Comparison of ENCODE assay signal across 1 cellular context in the genomic region with DNA sequence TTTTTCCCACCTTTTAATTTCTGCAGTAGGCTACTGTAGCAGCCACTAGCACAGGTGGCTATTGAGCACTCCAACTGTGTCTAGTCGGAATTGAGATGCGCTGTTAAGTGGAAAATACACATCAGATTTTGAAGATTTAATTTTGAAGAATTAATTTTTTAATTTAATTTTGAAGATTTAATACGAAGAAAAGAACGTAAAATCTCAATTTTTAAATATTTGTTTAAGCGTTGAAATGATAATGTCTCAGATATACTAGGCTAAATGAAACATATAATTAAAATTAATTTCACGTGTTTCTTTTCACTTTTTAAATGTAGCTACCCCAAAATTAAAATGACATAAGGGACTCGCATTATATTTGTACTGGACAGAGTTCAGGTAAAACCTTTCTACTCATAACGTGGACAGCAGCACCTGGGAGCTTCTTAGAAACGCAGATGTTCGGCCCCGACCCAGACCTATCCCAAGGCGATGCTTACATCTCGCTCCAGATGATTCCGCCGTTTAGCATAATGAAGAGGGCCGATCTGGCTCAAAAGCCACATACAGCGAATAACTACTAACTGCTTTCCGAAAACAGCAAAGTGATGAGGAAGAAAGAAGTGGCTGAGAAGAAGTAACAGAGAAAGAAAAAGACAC.
TF ChIP-seq lines count a peak whose summit lies in the region.

No MANE protein-coding gene starts in this region.

TF ChIP-seq in K562, 482 proteins besides CTCF, POLR2A, EP300 and RAD21 (continues in another document):
- 0 out of 2 replicates have a peak, but pooled peaks have one; percentile 32 for TF ChIP-seq DNMT1 (IDR thresholded peaks at IDR 0.05)
- no peak for TF ChIP-seq ETV5 (CRISPR knock-in tag; IDR thresholded peaks at IDR 0.05; ENCODE audit: low read depth)
- no peak for TF ChIP-seq RBFOX2 (IDR thresholded peaks at IDR 0.05; ENCODE audit: low read depth, low read length)
- TF ChIP-seq BCL6 (CRISPR knock-in tag; IDR thresholded peaks at IDR 0.05) = no peak
- TF ChIP-seq PCBP2 (IDR thresholded peaks at IDR 0.05; ENCODE audit: low read depth, low read length, poor library complexity, severe bottlenecking) = no peak
- TF ChIP-seq MTA3 (IDR thresholded peaks at IDR 0.05; ENCODE audit: borderline replicate concordance) = no peak
- no peak for TF ChIP-seq GABPB2 (CRISPR knock-in tag; conservative IDR thresholded peaks at IDR 0.05)
- no peak for TF ChIP-seq KLF16 (IDR thresholded peaks at IDR 0.05)
- TF ChIP-seq, protein P1, sequence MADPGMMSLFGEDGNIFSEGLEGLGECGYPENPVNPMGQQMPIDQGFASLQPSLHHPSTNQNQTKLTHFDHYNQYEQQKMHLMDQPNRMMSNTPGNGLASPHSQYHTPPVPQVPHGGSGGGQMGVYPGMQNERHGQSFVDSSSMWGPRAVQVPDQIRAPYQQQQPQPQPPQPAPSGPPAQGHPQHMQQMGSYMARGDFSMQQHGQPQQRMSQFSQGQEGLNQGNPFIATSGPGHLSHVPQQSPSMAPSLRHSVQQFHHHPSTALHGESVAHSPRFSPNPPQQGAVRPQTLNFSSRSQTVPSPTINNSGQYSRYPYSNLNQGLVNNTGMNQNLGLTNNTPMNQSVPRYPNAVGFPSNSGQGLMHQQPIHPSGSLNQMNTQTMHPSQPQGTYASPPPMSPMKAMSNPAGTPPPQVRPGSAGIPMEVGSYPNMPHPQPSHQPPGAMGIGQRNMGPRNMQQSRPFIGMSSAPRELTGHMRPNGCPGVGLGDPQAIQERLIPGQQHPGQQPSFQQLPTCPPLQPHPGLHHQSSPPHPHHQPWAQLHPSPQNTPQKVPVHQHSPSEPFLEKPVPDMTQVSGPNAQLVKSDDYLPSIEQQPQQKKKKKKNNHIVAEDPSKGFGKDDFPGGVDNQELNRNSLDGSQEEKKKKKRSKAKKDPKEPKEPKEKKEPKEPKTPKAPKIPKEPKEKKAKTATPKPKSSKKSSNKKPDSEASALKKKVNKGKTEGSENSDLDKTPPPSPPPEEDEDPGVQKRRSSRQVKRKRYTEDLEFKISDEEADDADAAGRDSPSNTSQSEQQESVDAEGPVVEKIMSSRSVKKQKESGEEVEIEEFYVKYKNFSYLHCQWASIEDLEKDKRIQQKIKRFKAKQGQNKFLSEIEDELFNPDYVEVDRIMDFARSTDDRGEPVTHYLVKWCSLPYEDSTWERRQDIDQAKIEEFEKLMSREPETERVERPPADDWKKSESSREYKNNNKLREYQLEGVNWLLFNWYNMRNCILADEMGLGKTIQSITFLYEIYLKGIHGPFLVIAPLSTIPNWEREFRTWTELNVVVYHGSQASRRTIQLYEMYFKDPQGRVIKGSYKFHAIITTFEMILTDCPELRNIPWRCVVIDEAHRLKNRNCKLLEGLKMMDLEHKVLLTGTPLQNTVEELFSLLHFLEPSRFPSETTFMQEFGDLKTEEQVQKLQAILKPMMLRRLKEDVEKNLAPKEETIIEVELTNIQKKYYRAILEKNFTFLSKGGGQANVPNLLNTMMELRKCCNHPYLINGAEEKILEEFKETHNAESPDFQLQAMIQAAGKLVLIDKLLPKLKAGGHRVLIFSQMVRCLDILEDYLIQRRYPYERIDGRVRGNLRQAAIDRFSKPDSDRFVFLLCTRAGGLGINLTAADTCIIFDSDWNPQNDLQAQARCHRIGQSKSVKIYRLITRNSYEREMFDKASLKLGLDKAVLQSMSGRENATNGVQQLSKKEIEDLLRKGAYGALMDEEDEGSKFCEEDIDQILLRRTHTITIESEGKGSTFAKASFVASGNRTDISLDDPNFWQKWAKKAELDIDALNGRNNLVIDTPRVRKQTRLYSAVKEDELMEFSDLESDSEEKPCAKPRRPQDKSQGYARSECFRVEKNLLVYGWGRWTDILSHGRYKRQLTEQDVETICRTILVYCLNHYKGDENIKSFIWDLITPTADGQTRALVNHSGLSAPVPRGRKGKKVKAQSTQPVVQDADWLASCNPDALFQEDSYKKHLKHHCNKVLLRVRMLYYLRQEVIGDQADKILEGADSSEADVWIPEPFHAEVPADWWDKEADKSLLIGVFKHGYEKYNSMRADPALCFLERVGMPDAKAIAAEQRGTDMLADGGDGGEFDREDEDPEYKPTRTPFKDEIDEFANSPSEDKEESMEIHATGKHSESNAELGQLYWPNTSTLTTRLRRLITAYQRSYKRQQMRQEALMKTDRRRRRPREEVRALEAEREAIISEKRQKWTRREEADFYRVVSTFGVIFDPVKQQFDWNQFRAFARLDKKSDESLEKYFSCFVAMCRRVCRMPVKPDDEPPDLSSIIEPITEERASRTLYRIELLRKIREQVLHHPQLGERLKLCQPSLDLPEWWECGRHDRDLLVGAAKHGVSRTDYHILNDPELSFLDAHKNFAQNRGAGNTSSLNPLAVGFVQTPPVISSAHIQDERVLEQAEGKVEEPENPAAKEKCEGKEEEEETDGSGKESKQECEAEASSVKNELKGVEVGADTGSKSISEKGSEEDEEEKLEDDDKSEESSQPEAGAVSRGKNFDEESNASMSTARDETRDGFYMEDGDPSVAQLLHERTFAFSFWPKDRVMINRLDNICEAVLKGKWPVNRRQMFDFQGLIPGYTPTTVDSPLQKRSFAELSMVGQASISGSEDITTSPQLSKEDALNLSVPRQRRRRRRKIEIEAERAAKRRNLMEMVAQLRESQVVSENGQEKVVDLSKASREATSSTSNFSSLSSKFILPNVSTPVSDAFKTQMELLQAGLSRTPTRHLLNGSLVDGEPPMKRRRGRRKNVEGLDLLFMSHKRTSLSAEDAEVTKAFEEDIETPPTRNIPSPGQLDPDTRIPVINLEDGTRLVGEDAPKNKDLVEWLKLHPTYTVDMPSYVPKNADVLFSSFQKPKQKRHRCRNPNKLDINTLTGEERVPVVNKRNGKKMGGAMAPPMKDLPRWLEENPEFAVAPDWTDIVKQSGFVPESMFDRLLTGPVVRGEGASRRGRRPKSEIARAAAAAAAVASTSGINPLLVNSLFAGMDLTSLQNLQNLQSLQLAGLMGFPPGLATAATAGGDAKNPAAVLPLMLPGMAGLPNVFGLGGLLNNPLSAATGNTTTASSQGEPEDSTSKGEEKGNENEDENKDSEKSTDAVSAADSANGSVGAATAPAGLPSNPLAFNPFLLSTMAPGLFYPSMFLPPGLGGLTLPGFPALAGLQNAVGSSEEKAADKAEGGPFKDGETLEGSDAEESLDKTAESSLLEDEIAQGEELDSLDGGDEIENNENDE (IDR thresholded peaks at IDR 0.05; ENCODE audit: low read depth, low read length) = no peak
- no peak for TF ChIP-seq ZNF12 (CRISPR knock-in tag; IDR thresholded peaks at IDR 0.05)
- TF ChIP-seq JUNB (CRISPR knock-in tag; conservative IDR thresholded peaks at IDR 0.05) = no peak
- TF ChIP-seq SRF (CRISPR knock-in tag; IDR thresholded peaks at IDR 0.05) = no peak
- TF ChIP-seq, protein P2, sequence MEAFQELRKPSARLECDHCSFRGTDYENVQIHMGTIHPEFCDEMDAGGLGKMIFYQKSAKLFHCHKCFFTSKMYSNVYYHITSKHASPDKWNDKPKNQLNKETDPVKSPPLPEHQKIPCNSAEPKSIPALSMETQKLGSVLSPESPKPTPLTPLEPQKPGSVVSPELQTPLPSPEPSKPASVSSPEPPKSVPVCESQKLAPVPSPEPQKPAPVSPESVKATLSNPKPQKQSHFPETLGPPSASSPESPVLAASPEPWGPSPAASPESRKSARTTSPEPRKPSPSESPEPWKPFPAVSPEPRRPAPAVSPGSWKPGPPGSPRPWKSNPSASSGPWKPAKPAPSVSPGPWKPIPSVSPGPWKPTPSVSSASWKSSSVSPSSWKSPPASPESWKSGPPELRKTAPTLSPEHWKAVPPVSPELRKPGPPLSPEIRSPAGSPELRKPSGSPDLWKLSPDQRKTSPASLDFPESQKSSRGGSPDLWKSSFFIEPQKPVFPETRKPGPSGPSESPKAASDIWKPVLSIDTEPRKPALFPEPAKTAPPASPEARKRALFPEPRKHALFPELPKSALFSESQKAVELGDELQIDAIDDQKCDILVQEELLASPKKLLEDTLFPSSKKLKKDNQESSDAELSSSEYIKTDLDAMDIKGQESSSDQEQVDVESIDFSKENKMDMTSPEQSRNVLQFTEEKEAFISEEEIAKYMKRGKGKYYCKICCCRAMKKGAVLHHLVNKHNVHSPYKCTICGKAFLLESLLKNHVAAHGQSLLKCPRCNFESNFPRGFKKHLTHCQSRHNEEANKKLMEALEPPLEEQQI (IDR thresholded peaks at IDR 0.05) = no peak; the same call in 1 of the 2 replicates
- no peak for TF ChIP-seq KLF6 (CRISPR knock-in tag; IDR thresholded peaks at IDR 0.05; ENCODE audit: borderline replicate concordance)
- TF ChIP-seq, protein P3, sequence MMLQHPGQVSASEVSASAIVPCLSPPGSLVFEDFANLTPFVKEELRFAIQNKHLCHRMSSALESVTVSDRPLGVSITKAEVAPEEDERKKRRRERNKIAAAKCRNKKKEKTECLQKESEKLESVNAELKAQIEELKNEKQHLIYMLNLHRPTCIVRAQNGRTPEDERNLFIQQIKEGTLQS (IDR thresholded peaks at IDR 0.05) = no peak
- TF ChIP-seq, protein P3 (CRISPR knock-in tag; conservative IDR thresholded peaks at IDR 0.05) = no peak
- no peak for TF ChIP-seq ZNF586 (CRISPR knock-in tag; conservative IDR thresholded peaks at IDR 0.05)
- TF ChIP-seq, protein P4, sequence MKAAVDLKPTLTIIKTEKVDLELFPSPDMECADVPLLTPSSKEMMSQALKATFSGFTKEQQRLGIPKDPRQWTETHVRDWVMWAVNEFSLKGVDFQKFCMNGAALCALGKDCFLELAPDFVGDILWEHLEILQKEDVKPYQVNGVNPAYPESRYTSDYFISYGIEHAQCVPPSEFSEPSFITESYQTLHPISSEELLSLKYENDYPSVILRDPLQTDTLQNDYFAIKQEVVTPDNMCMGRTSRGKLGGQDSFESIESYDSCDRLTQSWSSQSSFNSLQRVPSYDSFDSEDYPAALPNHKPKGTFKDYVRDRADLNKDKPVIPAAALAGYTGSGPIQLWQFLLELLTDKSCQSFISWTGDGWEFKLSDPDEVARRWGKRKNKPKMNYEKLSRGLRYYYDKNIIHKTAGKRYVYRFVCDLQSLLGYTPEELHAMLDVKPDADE (conservative IDR thresholded peaks at IDR 0.05; ENCODE audit: control insufficient read depth, low read depth, low read length) = no peak
- TF ChIP-seq ZNF143 (CRISPR knock-in tag; IDR thresholded peaks at IDR 0.05) = no peak
- no peak for TF ChIP-seq ZBTB8A (IDR thresholded peaks at IDR 0.05; ENCODE audit: partially characterized antibody)
- TF ChIP-seq NFE2 (IDR thresholded peaks at IDR 0.05; ENCODE audit: low read depth) = no peak
- TF ChIP-seq NFIX (CRISPR knock-in tag; IDR thresholded peaks at IDR 0.05; ENCODE audit: low read depth) = no peak
- no peak for TF ChIP-seq IFI16 (CRISPR knock-in tag; IDR thresholded peaks at IDR 0.05)
- 0 out of 2 replicates have a peak, but pooled peaks have one; percentile 13 for TF ChIP-seq CHCHD3 (CRISPR knock-in tag; IDR thresholded peaks at IDR 0.05)
- TF ChIP-seq RBM22 (IDR thresholded peaks at IDR 0.05; ENCODE audit: low read depth, low read length, poor library complexity, severe bottlenecking) = no peak
- no peak for TF ChIP-seq CEBPG (CRISPR knock-in tag; IDR thresholded peaks at IDR 0.05)
- 0 out of 4 replicates have a peak, but pooled peaks of 1 of the 2 experiments have one; percentile 15 for TF ChIP-seq CEBPG (tag; conservative IDR thresholded peaks at IDR 0.05 in 1 of 2, IDR thresholded peaks at IDR 0.05 in 1 of 2)
- TF ChIP-seq RFX5 (IDR thresholded peaks at IDR 0.05; ENCODE audit: low read depth, low read length) = no peak
- TF ChIP-seq, protein P5, sequence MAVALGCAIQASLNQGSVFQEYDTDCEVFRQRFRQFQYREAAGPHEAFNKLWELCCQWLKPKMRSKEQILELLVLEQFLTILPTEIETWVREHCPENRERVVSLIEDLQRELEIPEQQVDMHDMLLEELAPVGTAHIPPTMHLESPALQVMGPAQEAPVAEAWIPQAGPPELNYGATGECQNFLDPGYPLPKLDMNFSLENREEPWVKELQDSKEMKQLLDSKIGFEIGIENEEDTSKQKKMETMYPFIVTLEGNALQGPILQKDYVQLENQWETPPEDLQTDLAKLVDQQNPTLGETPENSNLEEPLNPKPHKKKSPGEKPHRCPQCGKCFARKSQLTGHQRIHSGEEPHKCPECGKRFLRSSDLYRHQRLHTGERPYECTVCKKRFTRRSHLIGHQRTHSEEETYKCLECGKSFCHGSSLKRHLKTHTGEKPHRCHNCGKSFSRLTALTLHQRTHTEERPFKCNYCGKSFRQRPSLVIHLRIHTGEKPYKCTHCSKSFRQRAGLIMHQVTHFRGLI (CRISPR knock-in tag; IDR thresholded peaks at IDR 0.05) = no peak
- no peak for TF ChIP-seq RAD51 (IDR thresholded peaks at IDR 0.05; ENCODE audit: borderline replicate concordance, low read depth)
- no peak for TF ChIP-seq ZNF780A (CRISPR knock-in tag; IDR thresholded peaks at IDR 0.05)
- TF ChIP-seq, protein P6, sequence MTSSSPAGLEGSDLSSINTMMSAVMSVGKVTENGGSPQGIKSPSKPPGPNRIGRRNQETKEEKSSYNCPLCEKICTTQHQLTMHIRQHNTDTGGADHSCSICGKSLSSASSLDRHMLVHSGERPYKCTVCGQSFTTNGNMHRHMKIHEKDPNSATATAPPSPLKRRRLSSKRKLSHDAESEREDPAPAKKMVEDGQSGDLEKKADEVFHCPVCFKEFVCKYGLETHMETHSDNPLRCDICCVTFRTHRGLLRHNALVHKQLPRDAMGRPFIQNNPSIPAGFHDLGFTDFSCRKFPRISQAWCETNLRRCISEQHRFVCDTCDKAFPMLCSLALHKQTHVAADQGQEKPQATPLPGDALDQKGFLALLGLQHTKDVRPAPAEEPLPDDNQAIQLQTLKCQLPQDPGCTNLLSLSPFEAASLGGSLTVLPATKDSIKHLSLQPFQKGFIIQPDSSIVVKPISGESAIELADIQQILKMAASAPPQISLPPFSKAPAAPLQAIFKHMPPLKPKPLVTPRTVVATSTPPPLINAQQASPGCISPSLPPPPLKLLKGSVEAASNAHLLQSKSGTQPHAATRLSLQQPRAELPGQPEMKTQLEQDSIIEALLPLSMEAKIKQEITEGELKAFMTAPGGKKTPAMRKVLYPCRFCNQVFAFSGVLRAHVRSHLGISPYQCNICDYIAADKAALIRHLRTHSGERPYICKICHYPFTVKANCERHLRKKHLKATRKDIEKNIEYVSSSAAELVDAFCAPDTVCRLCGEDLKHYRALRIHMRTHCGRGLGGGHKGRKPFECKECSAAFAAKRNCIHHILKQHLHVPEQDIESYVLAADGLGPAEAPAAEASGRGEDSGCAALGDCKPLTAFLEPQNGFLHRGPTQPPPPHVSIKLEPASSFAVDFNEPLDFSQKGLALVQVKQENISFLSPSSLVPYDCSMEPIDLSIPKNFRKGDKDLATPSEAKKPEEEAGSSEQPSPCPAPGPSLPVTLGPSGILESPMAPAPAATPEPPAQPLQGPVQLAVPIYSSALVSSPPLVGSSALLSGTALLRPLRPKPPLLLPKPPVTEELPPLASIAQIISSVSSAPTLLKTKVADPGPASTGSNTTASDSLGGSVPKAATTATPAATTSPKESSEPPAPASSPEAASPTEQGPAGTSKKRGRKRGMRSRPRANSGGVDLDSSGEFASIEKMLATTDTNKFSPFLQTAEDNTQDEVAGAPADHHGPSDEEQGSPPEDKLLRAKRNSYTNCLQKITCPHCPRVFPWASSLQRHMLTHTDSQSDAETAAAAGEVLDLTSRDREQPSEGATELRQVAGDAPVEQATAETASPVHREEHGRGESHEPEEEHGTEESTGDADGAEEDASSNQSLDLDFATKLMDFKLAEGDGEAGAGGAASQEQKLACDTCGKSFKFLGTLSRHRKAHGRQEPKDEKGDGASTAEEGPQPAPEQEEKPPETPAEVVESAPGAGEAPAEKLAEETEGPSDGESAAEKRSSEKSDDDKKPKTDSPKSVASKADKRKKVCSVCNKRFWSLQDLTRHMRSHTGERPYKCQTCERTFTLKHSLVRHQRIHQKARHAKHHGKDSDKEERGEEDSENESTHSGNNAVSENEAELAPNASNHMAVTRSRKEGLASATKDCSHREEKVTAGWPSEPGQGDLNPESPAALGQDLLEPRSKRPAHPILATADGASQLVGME (CRISPR knock-in tag; IDR thresholded peaks at IDR 0.05) = no peak
